29 cellular contexts compared by ENCODE assay signal in the genomic region with DNA sequence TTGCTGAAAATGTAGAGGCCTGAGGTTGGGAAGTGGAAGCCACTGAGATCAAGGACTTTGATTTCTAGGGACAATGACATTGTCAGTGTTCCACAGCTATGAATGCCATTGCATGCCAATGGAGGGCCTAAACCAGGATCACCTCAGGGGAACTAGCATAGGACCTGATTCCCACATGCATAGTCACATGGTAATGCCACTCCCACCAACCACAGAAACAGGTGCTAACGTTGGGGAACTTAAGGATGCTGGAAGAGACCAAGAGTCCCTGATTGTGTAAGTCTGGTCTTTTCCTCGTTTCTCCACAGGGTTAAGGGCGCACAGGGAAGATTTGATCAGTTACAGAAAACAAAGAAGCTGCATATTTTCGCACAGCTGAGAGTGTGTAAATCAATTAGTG. TPM values are rescaled to one million over a fixed set of nuclear protein-coding genes. Genes with fewer than 3 reads are reported as not detected.
DNase-seq lines count a peak whose midpoint lies in the region; ATAC-seq, FAIRE-seq and TF ChIP-seq lines count a peak whose summit lies in the region.
"Had no signal": no experiment of that assay in that cellular context is flagged by ENCODE, and none has a peak within 500 bp of the region (broad histone marks: within the 10 kb centered on the region; RNA-seq: fewer than 3 reads in every experiment).

No MANE protein-coding gene starts in this region.

- H3K4me3 ChIP-seq in dorsolateral prefrontal cortex (no peak overlapping the region), neuronal stem cell (ENCODE audit: low read length in 2 of 2) (no peak overlapping the region)
- H3K4me3 ChIP-seq: coronary artery, gastroesophageal sphincter, HAP-1, SJSA1, suprapubic skin had no signal

- H2BK120ac ChIP-seq in neuronal stem cell (ENCODE audit: low read depth, low read length): no peak overlapping the region

- no peak overlapping the region for H3K4ac ChIP-seq in neuronal stem cell (ENCODE audit: low read length)

- H3K36me3 Mint-ChIP-seq in activated CD4-positive, alpha-beta memory T cell treated with anti-CD3 and anti-CD28 coated beads, Interleukin-2, amount 10 ng/mL, durations not matched to agents 7 days and 5 days (ENCODE audit: low read depth): peaks cover 32% of the 10 kb centered on the region
- no peaks in the 10 kb centered on the region for H3K36me3 Mint-ChIP-seq in activated CD4-positive, alpha-beta memory T cell treated with anti-CD3 and anti-CD28 coated beads for 36 hours
- H3K36me3 Mint-ChIP-seq in activated B cell treated with CpG ODN at 0.5 μM for 24 hours (ENCODE audit: low read depth): no peaks in the 10 kb centered on the region
- no peaks in the 10 kb centered on the region for H3K36me3 Mint-ChIP-seq in naive thymus-derived CD8-positive, alpha-beta T cell

- no peak overlapping the region for H4K91ac ChIP-seq in neuronal stem cell (ENCODE audit: low read depth, low read length, poor library complexity)

- H3K27ac Mint-ChIP-seq in activated CD4-positive, alpha-beta memory T cell treated with anti-CD3 and anti-CD28 coated beads, Interleukin-2, amount 10 ng/mL, durations not matched to agents 7 days and 5 days: peak overlapping the region; percentile 99
- no peak overlapping the region for H3K27ac Mint-ChIP-seq in activated CD4-positive, alpha-beta memory T cell treated with anti-CD3 and anti-CD28 coated beads for 36 hours
- peak overlapping the region; percentile 98 for H3K27ac Mint-ChIP-seq in activated B cell treated with CpG ODN at 0.5 μM for 24 hours
- peak overlapping the region in 8 of 10 donors; percentile 83 to 98 (median 94) for H3K27ac Mint-ChIP-seq in naive thymus-derived CD8-positive, alpha-beta T cell

- DNase-seq in activated CD4-positive, alpha-beta memory T cell treated with anti-CD3 and anti-CD28 coated beads, Interleukin-2, amount 10 ng/mL, durations not matched to agents 7 days and 5 days: no peak
- no peak for DNase-seq in activated CD4-positive, alpha-beta memory T cell treated with anti-CD3 and anti-CD28 coated beads for 36 hours
- DNase-seq in GM12891 (ENCODE audit: insufficient read length, low spot score): no peak
- DNase-seq in activated B cell treated with CpG ODN at 0.5 μM for 24 hours: no peak
- no peak for DNase-seq in naive thymus-derived CD8-positive, alpha-beta T cell
- no peak for DNase-seq in activated CD8-positive, alpha-beta memory T cell treated with anti-CD3 and anti-CD28 coated beads for 24 hours
- DNase-seq in dorsolateral prefrontal cortex: no peak
- no peak for DNase-seq in neuronal stem cell (ENCODE audit: low spot score)
- DNase-seq: activated gamma-delta T cell treated with Interleukin-2 at 50 U/mL for 16 hours; BE2C; EL; NCI-H1048; NCI-H187; NCI-H2171 treated with DMSO at 0.1 percent for 48 hours; NCI-H524 treated with DMSO at 0.1 percent for 48 hours; NK-92 treated with Interleukin-12 subunit alpha and Interleukin-12 subunit beta, amount 100 ng/mL, for 24 hours; nucleus accumbens had no signal

- H3K23ac ChIP-seq in neuronal stem cell (ENCODE audit: low read depth, low read length, poor library complexity): no peak overlapping the region

- ATAC-seq in activated B cell treated with CpG ODN at 0.5 μM for 24 hours (ENCODE audit: low read depth): no peak
- no peak for ATAC-seq in naive thymus-derived CD8-positive, alpha-beta T cell
- ATAC-seq: gastroesophageal sphincter, HepG2 had no signal

- H3K79me1 ChIP-seq in neuronal stem cell (ENCODE audit: low read depth, low read length): no peaks in the 10 kb centered on the region

- intact Hi-C loops in activated CD4-positive, alpha-beta memory T cell treated with anti-CD3 and anti-CD28 coated beads for 36 hours (cut with micrococcal nuclease): no loop called here
- intact Hi-C loops in activated B cell treated with CpG ODN at 0.5 μM for 24 hours (cut with micrococcal nuclease): loop anchor here (5.0 kb wide), 1 partner anchor 138 kb away; no protein-coding TSS in a partner anchor
- intact Hi-C loops in dorsolateral prefrontal cortex (cut with DNase I): no loop called here

- no peaks in the 10 kb centered on the region for H3K27me3 Mint-ChIP-seq in activated CD4-positive, alpha-beta memory T cell treated with anti-CD3 and anti-CD28 coated beads, Interleukin-2, amount 10 ng/mL, durations not matched to agents 7 days and 5 days
- no peaks in the 10 kb centered on the region for H3K27me3 Mint-ChIP-seq in activated CD4-positive, alpha-beta memory T cell treated with anti-CD3 and anti-CD28 coated beads for 36 hours
- no peaks in the 10 kb centered on the region for H3K27me3 Mint-ChIP-seq in activated B cell treated with CpG ODN at 0.5 μM for 24 hours
- no peaks in the 10 kb centered on the region for H3K27me3 Mint-ChIP-seq in naive thymus-derived CD8-positive, alpha-beta T cell

- H3K4me3 Mint-ChIP-seq in activated CD4-positive, alpha-beta memory T cell treated with anti-CD3 and anti-CD28 coated beads, Interleukin-2, amount 10 ng/mL, durations not matched to agents 7 days and 5 days: no peak overlapping the region
- H3K4me3 Mint-ChIP-seq in activated CD4-positive, alpha-beta memory T cell treated with anti-CD3 and anti-CD28 coated beads for 36 hours: no peak overlapping the region
- H3K4me3 Mint-ChIP-seq in activated B cell treated with CpG ODN at 0.5 μM for 24 hours: no peak overlapping the region
- H3K4me3 Mint-ChIP-seq in naive thymus-derived CD8-positive, alpha-beta T cell: peak overlapping the region in 5 of 10 donors; percentile 6 to 72 (median 33)

- H2AK5ac ChIP-seq in neuronal stem cell (ENCODE audit: low read depth, low read length): no peak overlapping the region

- TF ChIP-seq POLR2A in GM12891 (IDR thresholded peaks at IDR 0.05; ENCODE audit: low read depth, low read length): no peak

- H3K9ac ChIP-seq in neuronal stem cell (ENCODE audit: low read depth, low read length, poor library complexity): no peak overlapping the region

- H4K8ac ChIP-seq in neuronal stem cell (ENCODE audit: low read depth, low read length): no peak overlapping the region

- no peak overlapping the region for H2BK12ac ChIP-seq in neuronal stem cell (ENCODE audit: low read length)

- TF ChIP-seq CTCF in activated B cell treated with CpG ODN at 0.5 μM for 24 hours (IDR thresholded peaks at IDR 0.05) (no peak), dorsolateral prefrontal cortex (IDR thresholded peaks at IDR 0.05 in 54 of 56, conservative IDR thresholded peaks at IDR 0.05 in 2 of 56; ENCODE audit: low read depth in 1 of 56, partially characterized antibody in 56 of 56) (no peak)

- H3K27me3 ChIP-seq in dorsolateral prefrontal cortex (no peaks in the 10 kb centered on the region), neuronal stem cell (ENCODE audit: control insufficient read depth in 3 of 3, insufficient read depth in 3 of 3, low read depth in 1 of 3, low read length in 3 of 3) (no peaks in the 10 kb centered on the region)
- H3K27me3 ChIP-seq: BE2C, gastroesophageal sphincter, SJSA1, suprapubic skin had no signal

- H3K27ac ChIP-seq in dorsolateral prefrontal cortex: no peak overlapping the region
- H3K27ac ChIP-seq in neuronal stem cell (replicated peaks; ENCODE audit: low read length): no peak overlapping the region
- H3K27ac ChIP-seq: coronary artery, gastroesophageal sphincter, HL-60, SJSA1, suprapubic skin had no signal

- CTCF ChIA-PET in activated CD4-positive, alpha-beta memory T cell treated with anti-CD3 and anti-CD28 coated beads, Interleukin-2, amount 10 ng/mL, durations not matched to agents 7 days and 5 days (lab: Charles Lee): interaction anchor here (0.9 kb wide), 1 partner anchor 49 kb away, joined by 4 read pairs; no protein-coding TSS in a partner anchor
- CTCF ChIA-PET in activated CD4-positive, alpha-beta memory T cell treated with anti-CD3 and anti-CD28 coated beads for 36 hours (lab: Charles Lee): no interaction called here
- CTCF ChIA-PET in activated B cell treated with CpG ODN at 0.5 μM for 24 hours (lab: Charles Lee): interaction anchor here (1.4 kb wide), 1 partner anchor 82 kb away, joined by 3 read pairs; no protein-coding TSS in a partner anchor

- FAIRE-seq in GM12891 (lab: Jason Lieb, UNC): peak; percentile 5
- FAIRE-seq: A204.1, bronchial epithelial cell, D721Med, endometrium, HepG2, islet of Langerhans had no signal

- POLR2A ChIA-PET in activated CD4-positive, alpha-beta memory T cell treated with anti-CD3 and anti-CD28 coated beads, Interleukin-2, amount 10 ng/mL, durations not matched to agents 7 days and 5 days (lab: Charles Lee): interaction anchor here (1.1 to 5.7 kb wide), 7 partner anchors 13 to 95 kb away, joined by 3 to 50 read pairs (median 8); a partner anchor contains a TSS
- POLR2A ChIA-PET in activated CD4-positive, alpha-beta memory T cell treated with anti-CD3 and anti-CD28 coated beads for 36 hours (lab: Charles Lee): no interaction called here
- POLR2A ChIA-PET in activated B cell treated with CpG ODN at 0.5 μM for 24 hours (lab: Charles Lee): interaction anchor here (0.9 to 9.7 kb wide), 8 partner anchors 9 to 66 kb away, joined by 3 to 145 read pairs (median 16); a partner anchor contains a TSS
- POLR2A ChIA-PET in naive thymus-derived CD8-positive, alpha-beta T cell (lab: Charles Lee): interaction anchor here (1.0 to 3.1 kb wide), 7 partner anchors 19 to 154 kb away, joined by 3 to 22 read pairs (median 5); no protein-coding TSS in a partner anchor

- no peak overlapping the region for H2AFZ ChIP-seq in neuronal stem cell (ENCODE audit: low read length)

- H3K36me3 ChIP-seq in neuronal stem cell (replicated peaks in 1 of 2; ENCODE audit: control insufficient read depth in 2 of 2, insufficient read depth in 2 of 2, low read length in 2 of 2): no peaks in the 10 kb centered on the region
- H3K36me3 ChIP-seq: BE2C, gastroesophageal sphincter, HAP-1, SJSA1, suprapubic skin had no signal

- H3K4me1 Mint-ChIP-seq in activated CD4-positive, alpha-beta memory T cell treated with anti-CD3 and anti-CD28 coated beads, Interleukin-2, amount 10 ng/mL, durations not matched to agents 7 days and 5 days: peaks cover 87% of the 10 kb centered on the region
- peaks cover 90% of the 10 kb centered on the region for H3K4me1 Mint-ChIP-seq in activated CD4-positive, alpha-beta memory T cell treated with anti-CD3 and anti-CD28 coated beads for 36 hours (ENCODE audit: low read depth)
- peaks cover 88% of the 10 kb centered on the region for H3K4me1 Mint-ChIP-seq in activated B cell treated with CpG ODN at 0.5 μM for 24 hours
- peaks cover 47 to 90% (median 85%) of the 10 kb centered on the region in 4 donors for H3K4me1 Mint-ChIP-seq in naive thymus-derived CD8-positive, alpha-beta T cell

- peaks cover 8% of the 10 kb centered on the region for H3K9me3 Mint-ChIP-seq in activated CD4-positive, alpha-beta memory T cell treated with anti-CD3 and anti-CD28 coated beads, Interleukin-2, amount 10 ng/mL, durations not matched to agents 7 days and 5 days
- H3K9me3 Mint-ChIP-seq in activated CD4-positive, alpha-beta memory T cell treated with anti-CD3 and anti-CD28 coated beads for 36 hours: peaks cover under 1% of the 10 kb centered on the region
- H3K9me3 Mint-ChIP-seq in activated B cell treated with CpG ODN at 0.5 μM for 24 hours: no peaks in the 10 kb centered on the region
- H3K9me3 Mint-ChIP-seq in naive thymus-derived CD8-positive, alpha-beta T cell: no peaks in the 10 kb centered on the region

- H3K18ac ChIP-seq in neuronal stem cell (ENCODE audit: low read length): no peak overlapping the region

- WGBS in neuronal stem cell (ENCODE audit: extremely low coverage in 2 of 2, insufficient read length in 2 of 2, insufficient replicate concordance in 1 of 2), 2 donors: no CpG with 5 or more reads among the region's 4 CpGs

- H2BK15ac ChIP-seq in neuronal stem cell (ENCODE audit: low read length): no peak overlapping the region

- no peak overlapping the region for H3K4me2 ChIP-seq in neuronal stem cell (ENCODE audit: insufficient read depth, low read length, poor library complexity, severe bottlenecking)

- H3K4me1 ChIP-seq in neuronal stem cell (ENCODE audit: control insufficient read depth in 2 of 2, insufficient read depth in 1 of 2, low read depth in 1 of 2, low read length in 2 of 2): peaks cover 6 to 18% of the 10 kb centered on the region in 2 donors
- H3K4me1 ChIP-seq: BE2C, HAP-1 had no signal

- no peak overlapping the region for H2BK5ac ChIP-seq in neuronal stem cell (ENCODE audit: low read length)

- no peak overlapping the region for H3K14ac ChIP-seq in neuronal stem cell (ENCODE audit: low read length)

- no peaks in the 10 kb centered on the region for H3K9me3 ChIP-seq in neuronal stem cell (replicated peaks in 1 of 2; ENCODE audit: control insufficient read depth in 2 of 2, insufficient read depth in 1 of 2, low read depth in 1 of 2, low read length in 2 of 2)
- H3K9me3 ChIP-seq: BE2C, gastroesophageal sphincter, HAP-1, SJSA1, suprapubic skin had no signal

RNA-seq across cellular contexts. Expression of a gene that starts 59.4 kb away (rescaled TPM):
- total RNA-seq in activated CD4-positive, alpha-beta memory T cell treated with anti-CD3 and anti-CD28 coated beads, Interleukin-2, amount 10 ng/mL, durations not matched to agents 7 days and 5 days: 100 to 1,000 TPM; 634 to 645 TPM
- total RNA-seq in activated CD4-positive, alpha-beta memory T cell treated with anti-CD3 and anti-CD28 coated beads for 36 hours: 100 to 1,000 TPM; 440 to 442 TPM
- 726 TPM for polyA plus RNA-seq in GM12891 (2012; ENCODE audit: low read depth, missing spikeins)
- total RNA-seq in activated B cell treated with CpG ODN at 0.5 μM for 24 hours (1,441 and 1,546 TPM in 2 replicates), dorsolateral prefrontal cortex (100 to 1,000 TPM in 29 of 120 experiments, 10 to 100 TPM in 87, 1 to 10 TPM in 4; 6.5 to 291 (median 54.5) TPM)
- total RNA-seq in naive thymus-derived CD8-positive, alpha-beta T cell: 100 to 1,000 TPM; 650 to 703 TPM
- 100 to 1,000 TPM; 291 TPM for polyA plus RNA-seq in naive thymus-derived CD8-positive, alpha-beta T cell
- 1.6 TPM for polyA plus RNA-seq in neuronal stem cell (2013, experiment 1 of 2)
- polyA plus RNA-seq in neuronal stem cell (2013, experiment 2 of 2): 0.75 TPM
